ENCODE assay signal across 13 cellular contexts in genomic region chr16:3262517-3262916, GRCh38. TPM values are rescaled to one million over a fixed set of nuclear protein-coding genes. Genes with fewer than 3 reads are reported as not detected.
DNase-seq lines count a peak whose midpoint lies in the region; ATAC-seq, FAIRE-seq and TF ChIP-seq lines count a peak whose summit lies in the region.
"Had no signal": no experiment of that assay in that cellular context is flagged by ENCODE, and none has a peak within 500 bp of the region (broad histone marks: within the 10 kb centered on the region; RNA-seq: fewer than 3 reads in every experiment).

No MANE protein-coding gene starts in this region.

- H3K9me2 ChIP-seq in OCI-LY7 (ENCODE audit: insufficient read depth, low read length): no peaks in the 10 kb centered on the region

- no peak for FAIRE-seq in H54 (lab: Jason Lieb, UNC)
- FAIRE-seq: colon, urothelium cell line had no signal

- ATAC-seq in activated T-cell treated with anti-CD3 and anti-CD28 coated beads, Interleukin-2, amount 50 U/mL, for 72 hours (replicated peaks in 1 of 2): no peak
- ATAC-seq in stimulated activated effector memory CD8-positive, alpha-beta T cell treated with anti-CD3 and anti-CD28 coated beads, Interleukin-12 subunit alpha, Interleukin-12 subunit beta, amount 100 ng/mL, for 72 hours: no peak
- ATAC-seq in psoas muscle: no peak

- H3K4me3 ChIP-seq in OCI-LY7 (ENCODE audit: low read depth, low read length, poor library complexity, severe bottlenecking) (no peak overlapping the region), psoas muscle (no peak overlapping the region)

- H3K27ac Mint-ChIP-seq in activated T-cell treated with anti-CD3 and anti-CD28 coated beads, Interleukin-2, amount 50 U/mL, for 72 hours: peak overlapping the region; percentile 32
- peak overlapping the region; percentile 34 for H3K27ac Mint-ChIP-seq in chondrocyte (ENCODE audit: unreplicated experiment)
- peak overlapping the region; percentile 94 for H3K27ac Mint-ChIP-seq in stimulated activated effector memory CD8-positive, alpha-beta T cell treated with anti-CD3 and anti-CD28 coated beads, Interleukin-12 subunit alpha, Interleukin-12 subunit beta, amount 100 ng/mL, for 72 hours

- no peaks in the 10 kb centered on the region for H3K27me3 Mint-ChIP-seq in activated T-cell treated with anti-CD3 and anti-CD28 coated beads, Interleukin-2, amount 50 U/mL, for 72 hours (ENCODE audit: low read depth)
- peaks cover 2% of the 10 kb centered on the region for H3K27me3 Mint-ChIP-seq in chondrocyte (ENCODE audit: low read depth)

- H2AFZ ChIP-seq in OCI-LY7 (ENCODE audit: low read length): no peak overlapping the region

- TF ChIP-seq CTCF in OCI-LY7 (conservative IDR thresholded peaks at IDR 0.05; ENCODE audit: low read length) (no peak), chondrocyte (IDR thresholded peaks at IDR 0.05) (no peak), psoas muscle (IDR thresholded peaks at IDR 0.05) (no peak)

- H3K4me1 ChIP-seq in OCI-LY7 (ENCODE audit: insufficient read depth, low read length, poor library complexity, severe bottlenecking): peaks cover 24% of the 10 kb centered on the region
- peaks cover 3% of the 10 kb centered on the region for H3K4me1 ChIP-seq in psoas muscle

- peaks cover 4% of the 10 kb centered on the region; the same call in 1 of the 2 replicates for H3K79me2 ChIP-seq in OCI-LY7 (ENCODE audit: insufficient read depth, low read depth, low read length)

- no peak for DNase-seq in activated T-cell treated with anti-CD3 and anti-CD28 coated beads, Interleukin-2, amount 50 U/mL, for 72 hours
- no peak for DNase-seq in activated T-cell treated with anti-CD3 and anti-CD28 coated beads, Interleukin-2, amount 50 U/mL, for 1 hour
- no peak for DNase-seq in OCI-LY7 (ENCODE audit: low spot score)
- DNase-seq in chondrocyte (ENCODE audit: low spot score): no peak
- DNase-seq in stimulated activated effector memory CD8-positive, alpha-beta T cell treated with anti-CD3 and anti-CD28 coated beads, Interleukin-12 subunit alpha, Interleukin-12 subunit beta, amount 100 ng/mL, for 72 hours (ENCODE audit: low spot score in 2 of 2): no peak
- no peak for DNase-seq in NCI-H1436 (lab: John Stamatoyannopoulos, UW)
- DNase-seq in psoas muscle: no peak
- no peak for DNase-seq in H54 (ENCODE audit: insufficient read length, low spot score)
- DNase-seq: activated CD4-positive, CD25-positive, alpha-beta regulatory T cell treated with anti-CD3 and anti-CD28 coated beads, Interleukin-2, amount 50 U/mL, for 72 hours; MM.1S; ovary had no signal

- no peaks in the 10 kb centered on the region for H4K20me1 ChIP-seq in OCI-LY7 (ENCODE audit: insufficient read depth, low read length)

- BruUV-seq in OCI-LY7 (replicated peaks; lab: Mats Ljungman, UMichigan): no TSS peak

- H3K9me3 Mint-ChIP-seq in activated T-cell treated with anti-CD3 and anti-CD28 coated beads, Interleukin-2, amount 50 U/mL, for 72 hours: peaks cover 0 to 2% of the 10 kb centered on the region in 2 donors
- no peaks in the 10 kb centered on the region for H3K9me3 Mint-ChIP-seq in chondrocyte (ENCODE audit: low read depth)
- no peaks in the 10 kb centered on the region for H3K9me3 Mint-ChIP-seq in stimulated activated effector memory CD8-positive, alpha-beta T cell treated with anti-CD3 and anti-CD28 coated beads, Interleukin-12 subunit alpha, Interleukin-12 subunit beta, amount 100 ng/mL, for 72 hours

- POLR2A ChIA-PET in OCI-LY7 (lab: Charles Lee): interaction anchor here (0.6 kb wide), 1 partner anchor 39 kb away, joined by 4 read pairs; no protein-coding TSS in a partner anchor

- H3K4me3 Mint-ChIP-seq in activated T-cell treated with anti-CD3 and anti-CD28 coated beads, Interleukin-2, amount 50 U/mL, for 72 hours: peak overlapping the region; percentile 90 to 95
- peak overlapping the region; percentile 54 for H3K4me3 Mint-ChIP-seq in chondrocyte (ENCODE audit: unreplicated experiment)
- H3K4me3 Mint-ChIP-seq in stimulated activated effector memory CD8-positive, alpha-beta T cell treated with anti-CD3 and anti-CD28 coated beads, Interleukin-12 subunit alpha, Interleukin-12 subunit beta, amount 100 ng/mL, for 72 hours: peak overlapping the region; percentile 83

- no peaks in the 10 kb centered on the region for H3K27me3 ChIP-seq in psoas muscle (ENCODE audit: insufficient read depth in 3 of 3, low read length in 2 of 3)
- H3K27me3 ChIP-seq: ovary had no signal

- 94 to 96% (median 94%) methylated on average over 4 of the region's 4 CpGs for whole genome bisulfite sequencing in psoas muscle, 3 donors

- H3K27ac ChIP-seq in OCI-LY7 (ENCODE audit: low read depth, low read length, poor library complexity, severe bottlenecking): no peak overlapping the region
- no peak overlapping the region for H3K27ac ChIP-seq in psoas muscle

- H3K4me1 Mint-ChIP-seq in activated T-cell treated with anti-CD3 and anti-CD28 coated beads, Interleukin-2, amount 50 U/mL, for 72 hours (ENCODE audit: low read depth): peaks cover 24% of the 10 kb centered on the region
- peaks cover 24% of the 10 kb centered on the region for H3K4me1 Mint-ChIP-seq in chondrocyte (ENCODE audit: low read depth)
- H3K4me1 Mint-ChIP-seq in stimulated activated effector memory CD8-positive, alpha-beta T cell treated with anti-CD3 and anti-CD28 coated beads, Interleukin-12 subunit alpha, Interleukin-12 subunit beta, amount 100 ng/mL, for 72 hours: peaks cover 28% of the 10 kb centered on the region

- intact Hi-C loops in OCI-LY7 (cut with micrococcal nuclease; ENCODE audit: unreplicated experiment): loop anchor here (10.0 kb wide), 1 partner anchor 108 kb away; no protein-coding TSS in a partner anchor
- intact Hi-C loops in psoas muscle (cut with DNase I): loop anchor here in 1 of 2 donors (10.0 kb wide), 1 partner anchor 232 kb away; the partner anchor contains the start of gene C16orf90

- H3K9me3 ChIP-seq in OCI-LY7 (ENCODE audit: low read length) (no peaks in the 10 kb centered on the region), psoas muscle (no peaks in the 10 kb centered on the region)
- H3K9me3 ChIP-seq: ovary had no signal

- TF ChIP-seq POLR2A in H54 (IDR thresholded peaks at IDR 0.05; ENCODE audit: low read depth, low read length): no peak

- H3K36me3 Mint-ChIP-seq in activated T-cell treated with anti-CD3 and anti-CD28 coated beads, Interleukin-2, amount 50 U/mL, for 72 hours (ENCODE audit: insufficient read depth in 2 of 2): peaks cover 0 to 3% of the 10 kb centered on the region in 2 donors
- no peaks in the 10 kb centered on the region for H3K36me3 Mint-ChIP-seq in chondrocyte (ENCODE audit: low read depth)
- peaks cover 9% of the 10 kb centered on the region for H3K36me3 Mint-ChIP-seq in stimulated activated effector memory CD8-positive, alpha-beta T cell treated with anti-CD3 and anti-CD28 coated beads, Interleukin-12 subunit alpha, Interleukin-12 subunit beta, amount 100 ng/mL, for 72 hours

- CTCF ChIA-PET in OCI-LY7 (lab: Charles Lee; ENCODE audit: unreplicated experiment): no interaction called here

- peak overlapping the region; percentile 76 for H3K4me2 ChIP-seq in OCI-LY7 (ENCODE audit: low read length)

- no peaks in the 10 kb centered on the region for H3K36me3 ChIP-seq in OCI-LY7 (ENCODE audit: insufficient read depth, low read length)
- H3K36me3 ChIP-seq in psoas muscle (ENCODE audit: insufficient read depth in 1 of 2, low read depth in 1 of 2): peaks cover 0 to 8% of the 10 kb centered on the region in 2 donors
- H3K36me3 ChIP-seq: ovary had no signal

RNA-seq across cellular contexts. Expression of gene MEFV, which starts 6.1 kb away (rescaled TPM):
- under 1 TPM; 0.14 to 0.21 TPM for total RNA-seq in activated T-cell treated with anti-CD3 and anti-CD28 coated beads, Interleukin-2, amount 50 U/mL, for 72 hours
- total RNA-seq in OCI-LY7 (2014; rRNA removed; shearing (Covaris generic)): 0.57 TPM in 1 of 2 replicates, not detected in the other
- total RNA-seq in OCI-LY7 (2022) (0.27 TPM in 1 of 2 replicates, not detected in the other), chondrocyte (not detected in 3 replicates), psoas muscle (under 1 TPM; 0.24 to 0.81 (median 0.69) TPM)
- under 1 TPM; 0.07 to 0.09 (median 0.08) TPM for polyA plus RNA-seq in psoas muscle

RNA-seq across cellular contexts. Expression of gene ZNF263, which starts 20.8 kb away (rescaled TPM):
- total RNA-seq in activated T-cell treated with anti-CD3 and anti-CD28 coated beads, Interleukin-2, amount 50 U/mL, for 72 hours: 10 to 100 TPM; 26.0 to 30.7 TPM
- 65.2 and 65.9 TPM in 2 replicates for total RNA-seq in OCI-LY7 (2014; rRNA removed; shearing (Covaris generic))
- total RNA-seq in OCI-LY7 (2022) (27.6 and 27.9 TPM in 2 replicates), chondrocyte (22.9 to 28.2 TPM (median 24.6 TPM) in 3 replicates), psoas muscle (10 to 100 TPM; 11.0 to 17.8 (median 11.7) TPM)
- polyA plus RNA-seq in psoas muscle: 10 to 100 TPM in 2 of 3 donors, 1 to 10 TPM in 1; 6.1 to 23.9 (median 12.8) TPM

RNA-seq across cellular contexts. Expression of gene ZNF200, which starts 27.6 kb away (rescaled TPM):
- 10 to 100 TPM; 14.8 to 15.5 TPM for total RNA-seq in activated T-cell treated with anti-CD3 and anti-CD28 coated beads, Interleukin-2, amount 50 U/mL, for 72 hours
- total RNA-seq in OCI-LY7 (2014; rRNA removed; shearing (Covaris generic)): 19.8 and 26.2 TPM in 2 replicates
- 13.9 TPM in 2 replicates for total RNA-seq in OCI-LY7 (2022)
- 6.6 to 7.8 TPM (median 7.6 TPM) in 3 replicates for total RNA-seq in chondrocyte
- 1 to 10 TPM; 2.8 to 4.0 (median 3.4) TPM for total RNA-seq in psoas muscle
- 1 to 10 TPM; 1.3 to 5.8 (median 2.6) TPM for polyA plus RNA-seq in psoas muscle

RNA-seq across cellular contexts. Expression of gene TIGD7, which starts 42.7 kb away (rescaled TPM):
- total RNA-seq in activated T-cell treated with anti-CD3 and anti-CD28 coated beads, Interleukin-2, amount 50 U/mL, for 72 hours: 10 to 100 TPM in 1 of 2 donors, 1 to 10 TPM in 1; 10.0 to 10.3 TPM
- total RNA-seq in OCI-LY7 (2014; rRNA removed; shearing (Covaris generic)): 0.03 and 0.10 TPM in 2 replicates
- total RNA-seq in OCI-LY7 (2022) (5.1 TPM in 2 replicates), chondrocyte (5.4 to 7.1 TPM (median 6.2 TPM) in 3 replicates), psoas muscle (1 to 10 TPM; 5.8 to 7.6 (median 6.5) TPM)
- 1 to 10 TPM; 3.1 to 9.4 (median 5.7) TPM for polyA plus RNA-seq in psoas muscle

RNA-seq across cellular contexts. Expression of gene ZNF75A, which starts 42.8 kb away (rescaled TPM):
- 10 to 100 TPM; 28.3 to 40.4 TPM for total RNA-seq in activated T-cell treated with anti-CD3 and anti-CD28 coated beads, Interleukin-2, amount 50 U/mL, for 72 hours
- 1.4 and 2.6 TPM in 2 replicates for total RNA-seq in OCI-LY7 (2014; rRNA removed; shearing (Covaris generic))
- total RNA-seq in OCI-LY7 (2022): 18.9 and 23.0 TPM in 2 replicates
- 20.9 to 22.0 TPM (median 21.6 TPM) in 3 replicates for total RNA-seq in chondrocyte
- 10 to 100 TPM; 11.4 to 20.5 (median 15.4) TPM for total RNA-seq in psoas muscle
- polyA plus RNA-seq in psoas muscle: 10 to 100 TPM in 2 of 3 donors, 1 to 10 TPM in 1; 7.4 to 15.7 (median 13.4) TPM

Comparison
In these comparisons a context has a peak if more than half of its experiments do, and no peak if none do; other contexts are left out.
1. H3K27ac Mint-ChIP-seq: peak in every context shown above with its lines; median percentile 94 in stimulated activated effector memory CD8-positive, alpha-beta T cell treated with anti-CD3 and anti-CD28 coated beads, Interleukin-12 subunit alpha, Interleukin-12 subunit beta, amount 100 ng/mL, for 72 hours; 34 in chondrocyte; 32 in activated T-cell treated with anti-CD3 and anti-CD28 coated beads, Interleukin-2, amount 50 U/mL, for 72 hours.